Comparison of ENCODE assay signal across 20 cellular contexts in genomic region chr10:51000164-51000563, GRCh38.
DNase-seq lines count a peak whose midpoint lies in the region; ATAC-seq and TF ChIP-seq lines count a peak whose summit lies in the region.
"Had no signal": no experiment of that assay in that cellular context is flagged by ENCODE, and none has a peak within 500 bp of the region (broad histone marks: within the 10 kb centered on the region; RNA-seq: fewer than 3 reads in every experiment).

No MANE protein-coding gene starts in this region.

- DNase-seq in heart left ventricle, result no peak
- DNase-seq in right atrium auricular region (ENCODE audit: low spot score), result no peak
- DNase-seq in amniotic epithelial cell (ENCODE audit: low read depth), result peak; percentile 97
- DNase-seq in fibroblast of villous mesenchyme (ENCODE audit: low read depth), result peak; percentile 89
- DNase-seq in tibial artery, result no peak
- DNase-seq in NCI-H1694 treated with DMSO at 0.1 percent for 48 hours (lab: John Stamatoyannopoulos, UW), result no peak
- DNase-seq in T-helper 2 cell treated with Interferon-gamma antibody and Interleukin-4, amounts not matched to agents 5 μg/mL and 100 μg/mL, for 36 hours (ENCODE audit: low spot score), result no peak
- DNase-seq: 8988T; activated CD4-positive, alpha-beta T cell treated with anti-CD3 and anti-CD28 coated beads for 4 hours; activated naive CD4-positive, alpha-beta T cell treated with anti-CD3 and anti-CD28 coated beads, Interleukin-2, amount 10 ng/mL, durations not matched to agents 7 days and 5 days; CD8-positive, alpha-beta memory T cell; NCI-H510A treated with DMSO at 0.1 percent for 48 hours; stimulated activated CD4-positive, alpha-beta T cell treated with anti-CD3 and anti-CD28 coated beads, Interleukin-12 subunit alpha, Interleukin-12 subunit beta, amount 100 ng/mL, for 4 hours; T1000; upper lobe of left lung had no signal

- H3K27me3 Mint-ChIP-seq in T-helper 2 cell treated with Interferon-gamma antibody and Interleukin-4, amounts not matched to agents 5 μg/mL and 100 μg/mL, for 36 hours (ENCODE audit: low read depth), result no peaks in the 10 kb centered on the region
- H3K27me3 Mint-ChIP-seq: progenitor cell of endocrine pancreas; stimulated activated memory B cell treated with anti-CD40 and anti-IgM and Interleukin-4, amounts not matched to agents 10 μg/mL and 1 μg/mL and 100 μg/mL, for 72 hours had no signal

- no peaks in the 10 kb centered on the region for H3K4me1 Mint-ChIP-seq in T-helper 2 cell treated with Interferon-gamma antibody and Interleukin-4, amounts not matched to agents 5 μg/mL and 100 μg/mL, for 36 hours (ENCODE audit: low read depth)
- H3K4me1 Mint-ChIP-seq: activated naive CD4-positive, alpha-beta T cell treated with anti-CD3 and anti-CD28 coated beads, Interleukin-2, amount 10 ng/mL, durations not matched to agents 7 days and 5 days; CD8-positive, alpha-beta memory T cell; stimulated activated memory B cell treated with anti-CD40 and anti-IgM and Interleukin-4, amounts not matched to agents 10 μg/mL and 1 μg/mL and 100 μg/mL, for 72 hours had no signal

- H3K9me3 ChIP-seq in heart left ventricle (no peaks in the 10 kb centered on the region), right atrium auricular region (no peaks in the 10 kb centered on the region), tibial artery (no peaks in the 10 kb centered on the region)
- H3K9me3 ChIP-seq: upper lobe of left lung had no signal

- intact Hi-C loops in heart left ventricle (cut with DNase I), result loop anchor here in 8 of 10 donors (5.0 to 10.0 kb wide), 7 partner anchors 47 to 1217 kb away; no protein-coding TSS in a partner anchor
- intact Hi-C loops in tibial artery (cut with DNase I; ENCODE audit: low total_unique reads), result no loop called here

- H3K4me3 ChIP-seq in heart left ventricle (no peak overlapping the region), right atrium auricular region (no peak overlapping the region), fibroblast of villous mesenchyme (ENCODE audit: low read depth, low read length) (no peak overlapping the region), tibial artery (no peak overlapping the region)
- H3K4me3 ChIP-seq: upper lobe of left lung had no signal

- H3K27me3 ChIP-seq in heart left ventricle, result no peaks in the 10 kb centered on the region
- no peaks in the 10 kb centered on the region for H3K27me3 ChIP-seq in right atrium auricular region
- H3K27me3 ChIP-seq in tibial artery, result no peaks in the 10 kb centered on the region
- H3K27me3 ChIP-seq: upper lobe of left lung had no signal

- no peak for TF ChIP-seq POLR2A in heart left ventricle (IDR thresholded peaks at IDR 0.05)

- H3K27ac ChIP-seq in heart left ventricle, result peak overlapping the region in 7 of 12 donors; percentile 2 to 52 (median 23)
- H3K27ac ChIP-seq in right atrium auricular region, result no peak overlapping the region
- H3K27ac ChIP-seq in tibial artery, result peak overlapping the region; percentile 75 to 79

- no peak overlapping the region for H3K4me3 Mint-ChIP-seq in T-helper 2 cell treated with Interferon-gamma antibody and Interleukin-4, amounts not matched to agents 5 μg/mL and 100 μg/mL, for 36 hours
- H3K4me3 Mint-ChIP-seq: activated naive CD4-positive, alpha-beta T cell treated with anti-CD3 and anti-CD28 coated beads, Interleukin-2, amount 10 ng/mL, durations not matched to agents 7 days and 5 days; CD8-positive, alpha-beta memory T cell; stimulated activated memory B cell treated with anti-CD40 and anti-IgM and Interleukin-4, amounts not matched to agents 10 μg/mL and 1 μg/mL and 100 μg/mL, for 72 hours had no signal

- peak in 1 of 4 donors; percentile 48 for ATAC-seq in heart left ventricle
- ATAC-seq in GM21390 (IDR thresholded peaks at IDR 0.05; ENCODE audit: unreplicated experiment), result no peak
- ATAC-seq: HCT116; left lobe of liver; stimulated activated memory B cell treated with anti-CD40 and anti-IgM and Interleukin-4, amounts not matched to agents 10 μg/mL and 1 μg/mL and 100 μg/mL, for 72 hours had no signal

- H3K36me3 Mint-ChIP-seq in T-helper 2 cell treated with Interferon-gamma antibody and Interleukin-4, amounts not matched to agents 5 μg/mL and 100 μg/mL, for 36 hours (ENCODE audit: low read depth), result no peaks in the 10 kb centered on the region
- H3K36me3 Mint-ChIP-seq: activated naive CD4-positive, alpha-beta T cell treated with anti-CD3 and anti-CD28 coated beads, Interleukin-2, amount 10 ng/mL, durations not matched to agents 7 days and 5 days; CD8-positive, alpha-beta memory T cell; stimulated activated memory B cell treated with anti-CD40 and anti-IgM and Interleukin-4, amounts not matched to agents 10 μg/mL and 1 μg/mL and 100 μg/mL, for 72 hours had no signal

- H3K36me3 ChIP-seq in heart left ventricle (no peaks in the 10 kb centered on the region), right atrium auricular region (no peaks in the 10 kb centered on the region), tibial artery (no peaks in the 10 kb centered on the region)
- H3K36me3 ChIP-seq: upper lobe of left lung had no signal

- 61 to 75% (median 66%) methylated on average over 3 of the region's 3 CpGs for WGBS in heart left ventricle, 4 donors

- H3K4me1 ChIP-seq in heart left ventricle (peaks cover 0 to 58% (median 6%) of the 10 kb centered on the region in 12 donors), right atrium auricular region (peaks cover 0 to 20% of the 10 kb centered on the region in 2 donors), tibial artery (peaks cover 0 to 90% (median 30%) of the 10 kb centered on the region in 4 donors)

- TF ChIP-seq CTCF in heart left ventricle (IDR thresholded peaks at IDR 0.05), result no peak
- no peak for TF ChIP-seq CTCF in right atrium auricular region (IDR thresholded peaks at IDR 0.05)
- no peak for TF ChIP-seq CTCF in fibroblast of villous mesenchyme (IDR thresholded peaks at IDR 0.05; ENCODE audit: insufficient read depth, low read depth, low read length)
- TF ChIP-seq CTCF in tibial artery (IDR thresholded peaks at IDR 0.05), result no peak

- no peaks in the 10 kb centered on the region for H3K9me3 Mint-ChIP-seq in T-helper 2 cell treated with Interferon-gamma antibody and Interleukin-4, amounts not matched to agents 5 μg/mL and 100 μg/mL, for 36 hours
- H3K9me3 Mint-ChIP-seq: activated naive CD4-positive, alpha-beta T cell treated with anti-CD3 and anti-CD28 coated beads, Interleukin-2, amount 10 ng/mL, durations not matched to agents 7 days and 5 days; CD8-positive, alpha-beta memory T cell; stimulated activated memory B cell treated with anti-CD40 and anti-IgM and Interleukin-4, amounts not matched to agents 10 μg/mL and 1 μg/mL and 100 μg/mL, for 72 hours had no signal

- H3K27ac Mint-ChIP-seq in T-helper 2 cell treated with Interferon-gamma antibody and Interleukin-4, amounts not matched to agents 5 μg/mL and 100 μg/mL, for 36 hours, result no peak overlapping the region
- H3K27ac Mint-ChIP-seq: activated naive CD4-positive, alpha-beta T cell treated with anti-CD3 and anti-CD28 coated beads, Interleukin-2, amount 10 ng/mL, durations not matched to agents 7 days and 5 days; CD8-positive, alpha-beta memory T cell; progenitor cell of endocrine pancreas; stimulated activated memory B cell treated with anti-CD40 and anti-IgM and Interleukin-4, amounts not matched to agents 10 μg/mL and 1 μg/mL and 100 μg/mL, for 72 hours had no signal

Comparison
In these comparisons a context has a peak if more than half of its experiments do, and no peak if none do; other contexts are left out.
1. H3K27ac ChIP-seq: peak in heart left ventricle (7 of 12) and tibial artery (2 of 2); none in right atrium auricular region (0 of 2).
2. DNase-seq: peak in amniotic epithelial cell (single experiment) and fibroblast of villous mesenchyme (single experiment); none in heart left ventricle (0 of 5), right atrium auricular region (single experiment), tibial artery (0 of 2), NCI-H1694 treated with DMSO at 0.1 percent for 48 hours (single experiment) and T-helper 2 cell treated with Interferon-gamma antibody and Interleukin-4, amounts not matched to agents 5 μg/mL and 100 μg/mL, for 36 hours (single experiment).